Comparison of ENCODE assay signal across 16 cellular contexts in the genomic region with DNA sequence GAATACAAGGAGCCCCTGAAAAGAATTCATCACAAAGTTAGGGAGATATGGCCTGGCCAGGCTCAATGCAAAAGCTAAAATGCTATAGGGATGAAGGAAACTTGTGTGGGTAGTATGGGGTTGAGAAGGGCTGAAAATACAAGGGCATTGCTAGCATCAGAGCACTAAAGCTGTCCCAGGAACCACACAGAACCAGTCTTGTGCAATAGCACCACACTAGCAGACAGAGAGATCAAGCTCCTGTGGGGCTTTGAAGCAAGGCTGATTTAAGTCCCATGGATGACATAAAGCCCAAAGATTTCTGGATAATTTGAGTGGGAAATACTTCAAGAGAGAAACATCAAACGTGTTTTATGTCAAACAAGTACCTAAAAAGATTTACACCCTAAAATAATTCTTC.
"Had no signal": no experiment of that assay in that cellular context is flagged by ENCODE, and none has a peak within 500 bp of the region (broad histone marks: within the 10 kb centered on the region; RNA-seq: fewer than 3 reads in every experiment).

No MANE protein-coding gene starts in this region.

- H3K27ac ChIP-seq: adrenal gland, coronary artery, gastrocnemius medialis, psoas muscle, right lobe of liver had no signal

- H3K4me3 ChIP-seq: adrenal gland, coronary artery, gastrocnemius medialis, psoas muscle, right lobe of liver, spleen had no signal

- H3K9me3 ChIP-seq: adrenal gland, gastrocnemius medialis, psoas muscle, right lobe of liver had no signal

- ATAC-seq: activated CD8-positive, alpha-beta T cell treated with anti-CD3 and anti-CD28 coated beads for 36 hours; gastrocnemius medialis; naive thymus-derived CD8-positive, alpha-beta T cell; psoas muscle had no signal

- DNase-seq: activated CD8-positive, alpha-beta memory T cell treated with anti-CD3 and anti-CD28 coated beads, Interleukin-2, amount 50 U/mL, for 4 hours; activated CD8-positive, alpha-beta T cell treated with anti-CD3 and anti-CD28 coated beads for 36 hours; activated naive CD4-positive, alpha-beta T cell treated with anti-CD3 and anti-CD28 coated beads for 36 hours; effector CD4-positive, alpha-beta T cell; gastrocnemius medialis; kidney glomerular epithelial cell; naive thymus-derived CD8-positive, alpha-beta T cell; psoas muscle; right lobe of liver; spleen; stimulated activated CD4-positive, alpha-beta T cell treated with anti-CD3 and anti-CD28 coated beads, Interleukin-1b, Interleukin-23, amount 100 ng/mL, for 48 hours; stimulated activated naive CD4-positive, alpha-beta T cell; T-helper 2 cell; trophoblast cell had no signal

- H3K4me1 ChIP-seq: gastrocnemius medialis, psoas muscle, right lobe of liver had no signal

- H3K9me3 Mint-ChIP-seq: activated naive CD4-positive, alpha-beta T cell treated with anti-CD3 and anti-CD28 coated beads for 36 hours had no signal

- H3K4me3 Mint-ChIP-seq: activated CD8-positive, alpha-beta T cell treated with anti-CD3 and anti-CD28 coated beads for 36 hours; activated naive CD4-positive, alpha-beta T cell treated with anti-CD3 and anti-CD28 coated beads for 36 hours; naive thymus-derived CD8-positive, alpha-beta T cell had no signal

- H3K27ac Mint-ChIP-seq: activated CD8-positive, alpha-beta T cell treated with anti-CD3 and anti-CD28 coated beads for 36 hours; activated naive CD4-positive, alpha-beta T cell treated with anti-CD3 and anti-CD28 coated beads for 36 hours had no signal

- H3K27me3 Mint-ChIP-seq: activated CD8-positive, alpha-beta T cell treated with anti-CD3 and anti-CD28 coated beads for 36 hours; naive thymus-derived CD8-positive, alpha-beta T cell had no signal

- H3K36me3 ChIP-seq: adrenal gland, gastrocnemius medialis, right lobe of liver, spleen had no signal

- H3K27me3 ChIP-seq: adrenal gland, gastrocnemius medialis, right lobe of liver, spleen had no signal
